27 cellular contexts compared by ENCODE assay signal in the genomic region with DNA sequence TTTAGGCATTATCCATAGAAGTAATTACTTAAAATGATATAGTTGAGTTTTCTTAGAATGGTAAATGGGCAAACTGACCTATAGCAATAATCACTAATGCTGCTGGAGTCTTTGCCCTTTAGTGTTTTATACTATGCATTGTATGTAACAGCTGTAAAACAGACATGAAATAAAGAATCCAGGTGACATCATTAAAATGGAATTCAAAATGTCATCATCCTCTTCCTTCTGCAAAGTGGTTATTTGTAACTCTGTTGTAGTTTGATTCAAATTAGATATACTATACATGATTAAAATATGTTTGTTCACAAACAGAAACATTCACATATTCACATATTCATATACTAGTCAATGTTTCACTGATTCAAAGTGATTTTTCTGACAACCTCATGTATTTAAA.
A peak's percentile ranks its signal among the peaks of the same experiment; 100 is the strongest.
DNase-seq lines count a peak whose midpoint lies in the region; ATAC-seq, FAIRE-seq and TF ChIP-seq lines count a peak whose summit lies in the region.
"Had no signal": no experiment of that assay in that cellular context is flagged by ENCODE, and none has a peak within 500 bp of the region (broad histone marks: within the 10 kb centered on the region; RNA-seq: fewer than 3 reads in every experiment).

No MANE protein-coding gene starts in this region.

- no peak for TF ChIP-seq POLR2A in K562 (conservative IDR thresholded peaks at IDR 0.05)
- no peak for TF ChIP-seq POLR2A in gastrocnemius medialis (IDR thresholded peaks at IDR 0.05)

- no peak for TF ChIP-seq RAD21 in K562 (CRISPR knock-in tag; conservative IDR thresholded peaks at IDR 0.05 in 1 of 2, IDR thresholded peaks at IDR 0.05 in 1 of 2)

- H3K27ac ChIP-seq in K562 (ENCODE audit: extremely low read depth, low read depth, low read length) (no peak overlapping the region), upper lobe of right lung (no peak overlapping the region), gastrocnemius medialis (no peak overlapping the region)
- H3K27ac ChIP-seq: BLaER1, hepatocyte, prostate gland, skin epidermis had no signal

- DNase-seq in AG10803 (ENCODE audit: low read depth) = peak; percentile 46
- peak; percentile 68 for DNase-seq in HS-5 (ENCODE audit: low read depth)
- DNase-seq in K562 (ENCODE audit: extremely low read depth in 1 of 4, low spot score in 3 of 4) = no peak
- peak; percentile 46 for DNase-seq in fibroblast of the aortic adventitia (ENCODE audit: low read depth)
- no peak for DNase-seq in upper lobe of right lung
- no peak for DNase-seq in NCI-H2029 treated with DMSO at 0.1 percent for 48 hours (lab: John Stamatoyannopoulos, UW)
- no peak for DNase-seq in gastrocnemius medialis
- no peak for DNase-seq in NCI-H1092 (lab: John Stamatoyannopoulos, UW)
- DNase-seq: activated CD8-positive, alpha-beta T cell treated with anti-CD3 and anti-CD28 coated beads, Interleukin-2, amount 10 ng/mL, durations not matched to agents 7 days and 5 days; activated naive CD4-positive, alpha-beta T cell; amniotic stem cell; central memory CD4-positive, alpha-beta T cell; effector CD8-positive, alpha-beta T cell; H7; immature natural killer cell; left ventricle myocardium superior; mucosa of descending colon; NCI-H748 treated with DMSO at 0.1 percent for 48 hours; nephron progenitor cell; SHP77; stimulated activated CD4-positive, alpha-beta T cell treated with anti-CD3 and anti-CD28 coated beads, Interleukin-2, amount 100 ng/mL, for 24 hours had no signal

- intact Hi-C loops in K562 (cut with micrococcal nuclease) = no loop called here
- intact Hi-C loops in upper lobe of right lung (cut with DNase I) = no loop called here
- intact Hi-C loops in gastrocnemius medialis (cut with DNase I; ENCODE audit: low total_unique reads) = no loop called here

- CTCF ChIA-PET in K562 (lab: Yijun Ruan, JAX; ENCODE audit: low intra/inter-chr PET ratio) = no interaction called here

- H3K9me3 ChIP-seq in K562 (replicated peaks; ENCODE audit: control insufficient read depth, insufficient read depth, low read depth, low read length) (no peaks in the 10 kb centered on the region), upper lobe of right lung (no peaks in the 10 kb centered on the region), gastrocnemius medialis (no peaks in the 10 kb centered on the region)
- H3K9me3 ChIP-seq: BLaER1, mucosa of descending colon, prostate gland had no signal

- no TSS peak for BruUV-seq in K562 (replicated peaks; lab: Mats Ljungman, UMichigan)

- no peaks in the 10 kb centered on the region for H3K79me2 ChIP-seq in K562 (ENCODE audit: control insufficient read depth, insufficient read depth, low read length)
- H3K79me2 ChIP-seq: hepatocyte had no signal

- in situ Hi-C loops in K562 (cut with MboI) (no loop called here), gastrocnemius medialis (cut with MboI; ENCODE audit: low sequenced_read_pairs in 4 of 4) (no loop called here)

- H3K9me1 ChIP-seq in K562 (ENCODE audit: control insufficient read depth, insufficient read depth, low read length) = no peaks in the 10 kb centered on the region

- H3K4me3 ChIP-seq in AG10803 (ENCODE audit: low read length) (no peak overlapping the region), K562 (no peak overlapping the region), fibroblast of the aortic adventitia (ENCODE audit: low read depth, low read length) (no peak overlapping the region), upper lobe of right lung (no peak overlapping the region), gastrocnemius medialis (no peak overlapping the region)
- H3K4me3 ChIP-seq: BLaER1, hepatocyte, mucosa of descending colon, prostate gland, skin epidermis had no signal

- no peak for FAIRE-seq in K562 (lab: Jason Lieb, UNC)

- H2AFZ ChIP-seq in K562 (ENCODE audit: low read depth, low read length) = no peak overlapping the region
- H2AFZ ChIP-seq: hepatocyte had no signal

- no peaks in the 10 kb centered on the region for H3K36me3 ChIP-seq in K562 (ENCODE audit: control insufficient read depth, insufficient read depth, low read length)
- H3K36me3 ChIP-seq in upper lobe of right lung = no peaks in the 10 kb centered on the region
- no peaks in the 10 kb centered on the region for H3K36me3 ChIP-seq in gastrocnemius medialis
- H3K36me3 ChIP-seq: BLaER1, prostate gland had no signal

- H3K27me3 ChIP-seq in K562 (ENCODE audit: control insufficient read depth in 2 of 2, insufficient read depth in 2 of 2, low read length in 2 of 2) (no peaks in the 10 kb centered on the region), upper lobe of right lung (no peaks in the 10 kb centered on the region), gastrocnemius medialis (no peaks in the 10 kb centered on the region)
- H3K27me3 ChIP-seq: BLaER1, hepatocyte had no signal

- POLR2A ChIA-PET in K562 (lab: Yijun Ruan, JAX) = no interaction called here

- H3K4me1 ChIP-seq in K562 (replicated peaks in 1 of 2; ENCODE audit: control insufficient read depth in 2 of 2, insufficient read depth in 2 of 2, low read length in 2 of 2) = no peaks in the 10 kb centered on the region
- H3K4me1 ChIP-seq in upper lobe of right lung = no peaks in the 10 kb centered on the region
- no peaks in the 10 kb centered on the region for H3K4me1 ChIP-seq in gastrocnemius medialis
- H3K4me1 ChIP-seq: BLaER1, prostate gland had no signal

- no peak overlapping the region for H3K9ac ChIP-seq in K562 (ENCODE audit: insufficient read depth in 1 of 2, low read depth in 2 of 2, low read length in 2 of 2)
- H3K9ac ChIP-seq: BLaER1 had no signal

- TF ChIP-seq CTCF in AG10803 (conservative IDR thresholded peaks at IDR 0.05; ENCODE audit: low read length) = no peak
- TF ChIP-seq CTCF in K562 (IDR thresholded peaks at IDR 0.05 in 2 of 3, conservative IDR thresholded peaks at IDR 0.05 in 1 of 3; ENCODE audit: insufficient read depth in 2 of 3, low read depth in 1 of 3, low read length in 3 of 3) = no peak
- TF ChIP-seq CTCF in fibroblast of the aortic adventitia (IDR thresholded peaks at IDR 0.05; ENCODE audit: insufficient read depth, low read length) = no peak
- no peak for TF ChIP-seq CTCF in upper lobe of right lung (IDR thresholded peaks at IDR 0.05)
- TF ChIP-seq CTCF in gastrocnemius medialis (IDR thresholded peaks at IDR 0.05 in 4 of 5, conservative IDR thresholded peaks at IDR 0.05 in 1 of 5) = no peak

- no peak for TF ChIP-seq EP300 in K562 (IDR thresholded peaks at IDR 0.05; ENCODE audit: low read length)

- H4K20me1 ChIP-seq in K562 (replicated peaks; ENCODE audit: control insufficient read depth, insufficient read depth, low read length) = no peaks in the 10 kb centered on the region
- H4K20me1 ChIP-seq: BLaER1 had no signal

- ATAC-seq in K562 (no peak), upper lobe of right lung (no peak), gastrocnemius medialis (no peak)
- ATAC-seq: activated CD4-positive, CD25-positive, alpha-beta regulatory T cell treated with anti-CD3 and anti-CD28 coated beads, Interleukin-2, amount 50 U/mL, for 24 hours; activated CD8-positive, alpha-beta T cell treated with anti-CD3 and anti-CD28 coated beads, Interleukin-2, amount 10 ng/mL, durations not matched to agents 7 days and 5 days; left ventricle myocardium superior; mucosa of descending colon; stimulated activated effector memory CD8-positive, alpha-beta T cell treated with anti-CD3 and anti-CD28 coated beads, Interleukin-12 subunit alpha, Interleukin-12 subunit beta, amount 100 ng/mL, for 72 hours had no signal

- H3K4me2 ChIP-seq in K562 (ENCODE audit: insufficient read depth, low read length) = no peak overlapping the region
- H3K4me2 ChIP-seq: BLaER1, hepatocyte had no signal

TF ChIP-seq in K562, 482 proteins besides CTCF, POLR2A, EP300 and RAD21:
- no peak for TF ChIP-seq NRF1 (conservative IDR thresholded peaks at IDR 0.05 in 1 of 2, IDR thresholded peaks at IDR 0.05 in 1 of 2)
- TF ChIP-seq ZNF77 (CRISPR knock-in tag; IDR thresholded peaks at IDR 0.05) = no peak
- TF ChIP-seq SRSF3 (IDR thresholded peaks at IDR 0.05; ENCODE audit: insufficient read depth, low read length) = no peak
- TF ChIP-seq HNRNPH1 (optimal IDR thresholded peaks at IDR 0.05; ENCODE audit: low read depth, low read length) = no peak
- no peak for TF ChIP-seq ZNF583 (CRISPR knock-in tag; IDR thresholded peaks at IDR 0.05)
- TF ChIP-seq, protein P1, sequence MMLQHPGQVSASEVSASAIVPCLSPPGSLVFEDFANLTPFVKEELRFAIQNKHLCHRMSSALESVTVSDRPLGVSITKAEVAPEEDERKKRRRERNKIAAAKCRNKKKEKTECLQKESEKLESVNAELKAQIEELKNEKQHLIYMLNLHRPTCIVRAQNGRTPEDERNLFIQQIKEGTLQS (IDR thresholded peaks at IDR 0.05) = peak; percentile 56
- TF ChIP-seq, protein P1 (CRISPR knock-in tag; conservative IDR thresholded peaks at IDR 0.05) = no peak
- TF ChIP-seq THRAP3 (IDR thresholded peaks at IDR 0.05; ENCODE audit: borderline replicate concordance) = no peak
- no peak for TF ChIP-seq ZNF212 (CRISPR knock-in tag; IDR thresholded peaks at IDR 0.05)
- TF ChIP-seq, protein P2, sequence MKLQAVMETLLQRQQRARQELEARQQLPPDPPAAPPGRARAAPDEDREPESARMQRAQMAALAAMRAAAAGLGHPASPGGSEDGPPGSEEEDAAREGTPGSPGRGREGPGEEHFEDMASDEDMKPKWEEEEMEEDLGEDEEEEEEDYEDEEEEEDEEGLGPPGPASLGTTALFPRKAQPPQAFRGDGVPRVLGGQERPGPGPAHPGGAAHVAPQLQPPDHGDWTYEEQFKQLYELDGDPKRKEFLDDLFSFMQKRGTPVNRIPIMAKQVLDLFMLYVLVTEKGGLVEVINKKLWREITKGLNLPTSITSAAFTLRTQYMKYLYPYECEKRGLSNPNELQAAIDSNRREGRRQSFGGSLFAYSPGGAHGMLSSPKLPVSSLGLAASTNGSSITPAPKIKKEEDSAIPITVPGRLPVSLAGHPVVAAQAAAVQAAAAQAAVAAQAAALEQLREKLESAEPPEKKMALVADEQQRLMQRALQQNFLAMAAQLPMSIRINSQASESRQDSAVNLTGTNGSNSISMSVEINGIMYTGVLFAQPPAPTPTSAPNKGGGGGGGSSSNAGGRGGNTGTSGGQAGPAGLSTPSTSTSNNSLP (IDR thresholded peaks at IDR 0.05; ENCODE audit: borderline replicate concordance, low read depth, low read length) = no peak

Comparison
In these comparisons a context has a peak if more than half of its experiments do, and no peak if none do; other contexts are left out.
1. DNase-seq: peak in AG10803 (single experiment), HS-5 (single experiment) and fibroblast of the aortic adventitia (single experiment); none in K562 (0 of 4), upper lobe of right lung (single experiment), NCI-H2029 treated with DMSO at 0.1 percent for 48 hours (single experiment), gastrocnemius medialis (0 of 2) and NCI-H1092 (single experiment).